Comparison of ENCODE assay signal across 1 cellular context in genomic region chr3:110568246-110568645, GRCh38.
TF ChIP-seq lines count a peak whose summit lies in the region.

No MANE protein-coding gene starts in this region.

TF ChIP-seq in H1, 55 proteins besides CTCF, POLR2A, EP300 and RAD21:
- no peak for TF ChIP-seq JUND (IDR thresholded peaks at IDR 0.05; ENCODE audit: low read length)
- no peak for TF ChIP-seq NRF1 (IDR thresholded peaks at IDR 0.05; ENCODE audit: low read depth, low read length)
- TF ChIP-seq BACH1 (IDR thresholded peaks at IDR 0.05; ENCODE audit: low read length), result no peak
- TF ChIP-seq, protein P1, sequence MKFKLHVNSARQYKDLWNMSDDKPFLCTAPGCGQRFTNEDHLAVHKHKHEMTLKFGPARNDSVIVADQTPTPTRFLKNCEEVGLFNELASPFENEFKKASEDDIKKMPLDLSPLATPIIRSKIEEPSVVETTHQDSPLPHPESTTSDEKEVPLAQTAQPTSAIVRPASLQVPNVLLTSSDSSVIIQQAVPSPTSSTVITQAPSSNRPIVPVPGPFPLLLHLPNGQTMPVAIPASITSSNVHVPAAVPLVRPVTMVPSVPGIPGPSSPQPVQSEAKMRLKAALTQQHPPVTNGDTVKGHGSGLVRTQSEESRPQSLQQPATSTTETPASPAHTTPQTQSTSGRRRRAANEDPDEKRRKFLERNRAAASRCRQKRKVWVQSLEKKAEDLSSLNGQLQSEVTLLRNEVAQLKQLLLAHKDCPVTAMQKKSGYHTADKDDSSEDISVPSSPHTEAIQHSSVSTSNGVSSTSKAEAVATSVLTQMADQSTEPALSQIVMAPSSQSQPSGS (IDR thresholded peaks at IDR 0.05; ENCODE audit: low read length), result no peak
- no peak for TF ChIP-seq SRF (IDR thresholded peaks at IDR 0.05; ENCODE audit: low read depth, low read length)
- TF ChIP-seq TAF1 (IDR thresholded peaks at IDR 0.05; ENCODE audit: low read depth, low read length), result no peak
- TF ChIP-seq KDM1A (IDR thresholded peaks at IDR 0.05; ENCODE audit: borderline replicate concordance, low read length), result no peak
- no peak for TF ChIP-seq TCF12 (IDR thresholded peaks at IDR 0.05; ENCODE audit: low read depth, low read length)
- TF ChIP-seq KDM5A (IDR thresholded peaks at IDR 0.05; ENCODE audit: low read length), result no peak
